ENCODE assay signal across 9 cellular contexts in the genomic region with DNA sequence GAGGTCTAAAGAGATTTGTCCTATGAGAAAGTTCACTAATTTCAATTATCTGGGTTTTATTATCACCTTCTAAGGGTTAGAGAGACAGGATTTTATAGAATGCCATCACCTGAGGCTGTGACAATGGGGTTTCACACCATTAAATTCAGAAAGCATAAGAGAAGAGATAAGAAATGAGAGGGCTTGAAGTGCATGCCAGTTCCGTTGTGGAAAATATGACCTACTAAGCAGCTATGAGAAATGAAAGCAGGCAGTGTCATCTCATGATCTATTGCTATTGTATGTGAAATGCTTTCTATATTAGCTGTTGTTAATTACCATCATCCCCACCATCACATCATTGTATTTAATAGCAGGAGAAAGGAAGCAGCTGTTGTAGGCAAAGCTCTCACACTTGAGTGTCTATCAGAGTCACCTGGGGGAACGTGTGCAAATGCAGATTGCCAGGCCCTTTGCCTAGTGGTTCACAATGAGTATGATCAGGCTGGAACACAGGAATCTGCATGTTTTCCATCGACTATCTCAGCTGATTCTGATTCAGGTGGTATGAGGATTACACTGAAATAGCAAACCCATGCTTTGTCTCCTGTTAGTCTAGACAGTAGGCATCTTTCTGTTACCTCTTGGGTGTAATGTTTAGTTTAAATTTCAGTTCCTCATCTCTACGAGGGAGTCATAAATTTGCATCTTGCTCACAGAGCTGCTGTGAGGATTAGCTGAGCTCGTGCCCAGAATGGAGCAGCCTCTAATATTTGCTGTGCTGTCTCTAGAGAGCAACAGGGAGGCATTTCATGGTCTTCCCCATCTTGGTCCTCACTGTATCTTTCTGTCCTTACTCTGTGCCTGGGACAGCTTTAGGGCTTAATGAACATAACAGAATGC.
A peak's percentile ranks its signal among the peaks of the same experiment; 100 is the strongest.
DNase-seq lines count a peak whose midpoint lies in the region; ATAC-seq lines count a peak whose summit lies in the region.
"Had no signal": no experiment of that assay in that cellular context is flagged by ENCODE, and none has a peak within 500 bp of the region (broad histone marks: within the 10 kb centered on the region; RNA-seq: fewer than 3 reads in every experiment).

No MANE protein-coding gene starts in this region.

- H3K4me3 Mint-ChIP-seq in IgD-negative memory B cell (peak overlapping the region in 3 of 4 donors; percentile 2 to 63 (median 19)), memory B cell (peak overlapping the region; percentile 60)

- peak overlapping the region; percentile 9 to 87 (median 79) for H3K27ac Mint-ChIP-seq in IgD-negative memory B cell
- H3K27ac Mint-ChIP-seq in memory B cell = peak overlapping the region; percentile 88

- H3K9me3 Mint-ChIP-seq in IgD-negative memory B cell = no peaks in the 10 kb centered on the region
- H3K9me3 Mint-ChIP-seq in memory B cell = no peaks in the 10 kb centered on the region

- H3K36me3 Mint-ChIP-seq in IgD-negative memory B cell (no peaks in the 10 kb centered on the region), memory B cell (no peaks in the 10 kb centered on the region)

- DNase-seq in memory B cell (ENCODE audit: low spot score in 2 of 2) = peak; percentile 12 to 32
- DNase-seq: GM23248, T-helper 1 cell had no signal

- no peaks in the 10 kb centered on the region for H3K27me3 Mint-ChIP-seq in IgD-negative memory B cell
- H3K27me3 Mint-ChIP-seq in memory B cell = no peaks in the 10 kb centered on the region

- ATAC-seq in GM18870 (IDR thresholded peaks at IDR 0.05; ENCODE audit: unreplicated experiment) (peak; percentile 61), GM21447 (IDR thresholded peaks at IDR 0.05; ENCODE audit: unreplicated experiment) (peak; percentile 53), memory B cell (ENCODE audit: low read depth) (peak; percentile 93), GM21619 (IDR thresholded peaks at IDR 0.05; ENCODE audit: unreplicated experiment) (no peak), GM21737 (IDR thresholded peaks at IDR 0.05; ENCODE audit: unreplicated experiment) (no peak), HG02571 (IDR thresholded peaks at IDR 0.05; ENCODE audit: unreplicated experiment) (no peak)

- H3K4me1 Mint-ChIP-seq in IgD-negative memory B cell = peaks cover 12 to 14% (median 14%) of the 10 kb centered on the region in 3 donors
- peaks cover 16% of the 10 kb centered on the region for H3K4me1 Mint-ChIP-seq in memory B cell

Comparison
In these comparisons a context has a peak if more than half of its experiments do, and no peak if none do; other contexts are left out.
1. ATAC-seq: peak in GM18870 (single experiment), GM21447 (single experiment) and memory B cell (single experiment); none in GM21619 (single experiment), GM21737 (single experiment) and HG02571 (single experiment).